9 cellular contexts compared by ENCODE assay signal in genomic region chr11:119567667-119568582, GRCh38.
A peak's percentile ranks its signal among the peaks of the same experiment; 100 is the strongest.
DNase-seq lines count a peak whose midpoint lies in the region; ATAC-seq, FAIRE-seq and TF ChIP-seq lines count a peak whose summit lies in the region.
"Had no signal": no experiment of that assay in that cellular context is flagged by ENCODE, and none has a peak within 500 bp of the region (broad histone marks: within the 10 kb centered on the region; RNA-seq: fewer than 3 reads in every experiment).

No MANE protein-coding gene starts in this region.

- POLR2A ChIA-PET in WTC11 (lab: Charles Lee) = no interaction called here

- H3K4me3 ChIP-seq in ovary = no peak overlapping the region
- H3K4me3 ChIP-seq: uterus had no signal

- H3K36me3 Mint-ChIP-seq in WTC11 (no peaks in the 10 kb centered on the region), mesothelial cell of epicardium (no peaks in the 10 kb centered on the region)

- TF ChIP-seq EP300 in ovary (IDR thresholded peaks at IDR 0.05) = no peak

- no peak for TF ChIP-seq CTCF in WTC11 (IDR thresholded peaks at IDR 0.05)
- no peak for TF ChIP-seq CTCF in mesothelial cell of epicardium (IDR thresholded peaks at IDR 0.05; ENCODE audit: unreplicated experiment)
- TF ChIP-seq CTCF in ovary (IDR thresholded peaks at IDR 0.05) = no peak

- intact Hi-C loops in ovary (cut with DNase I) = no loop called here

- 35 to 45% (median 36%) methylated on average over 9 of the region's 9 CpGs for WGBS in ovary, 3 donors

- no peaks in the 10 kb centered on the region for H3K36me3 ChIP-seq in ovary
- H3K36me3 ChIP-seq: uterus had no signal

- TF ChIP-seq POLR2A in ovary (IDR thresholded peaks at IDR 0.05) = no peak

- peaks cover 10% of the 10 kb centered on the region for H3K4me1 Mint-ChIP-seq in WTC11
- H3K4me1 Mint-ChIP-seq in mesothelial cell of epicardium = peaks cover 11% of the 10 kb centered on the region

- H3K4me1 ChIP-seq in ovary (ENCODE audit: insufficient read depth) = no peaks in the 10 kb centered on the region
- H3K4me1 ChIP-seq: uterus had no signal

- H3K27me3 ChIP-seq in ovary = no peaks in the 10 kb centered on the region
- H3K27me3 ChIP-seq: uterus had no signal

- H3K27ac ChIP-seq in ovary = no peak overlapping the region
- H3K27ac ChIP-seq: uterus had no signal

- ATAC-seq in HG03460 (IDR thresholded peaks at IDR 0.05; ENCODE audit: unreplicated experiment) = peak; percentile 54
- no peak; the same call in 1 of the 2 replicates for ATAC-seq in WTC11

- CTCF ChIA-PET in WTC11 (lab: Charles Lee) = interaction anchor here (0.7 to 1.5 kb wide), 5 partner anchors 34 to 105 kb away, joined by 3 to 6 read pairs (median 3); no protein-coding TSS in a partner anchor

- DNase-seq in GM18507 (ENCODE audit: extremely low spot score, insufficient read length, low read depth) (no peak), WTC11 (ENCODE audit: low spot score) (no peak), left kidney (ENCODE audit: low read depth, low spot score) (peak; percentile 60), SIG-M5 treated with dmso at 0.1 percent for 504 hours (lab: John Stamatoyannopoulos, UW; ENCODE audit: unreplicated experiment) (no peak), mesothelial cell of epicardium (ENCODE audit: low spot score in 2 of 2, unreplicated experiment in 2 of 2) (no peak), ovary (no peak), GDM1 (lab: John Stamatoyannopoulos, UW) (no peak)

- no peaks in the 10 kb centered on the region for H3K9me3 ChIP-seq in ovary
- H3K9me3 ChIP-seq: uterus had no signal

- H3K27ac Mint-ChIP-seq in WTC11 (no peak overlapping the region), mesothelial cell of epicardium (no peak overlapping the region)

- FAIRE-seq in GM18507 (lab: Jason Lieb, UNC) = peak; percentile 79

- H3K9me3 Mint-ChIP-seq in WTC11 = peaks cover 8% of the 10 kb centered on the region
- H3K9me3 Mint-ChIP-seq in mesothelial cell of epicardium = peaks cover 26% of the 10 kb centered on the region

- H3K27me3 Mint-ChIP-seq in WTC11 (ENCODE audit: low read depth) (peaks cover 16% of the 10 kb centered on the region), mesothelial cell of epicardium (ENCODE audit: low read depth) (peaks cover under 1% of the 10 kb centered on the region)

- no peak overlapping the region for H3K4me3 Mint-ChIP-seq in WTC11
- no peak overlapping the region for H3K4me3 Mint-ChIP-seq in mesothelial cell of epicardium

TF ChIP-seq in WTC11, 78 proteins besides CTCF, POLR2A, EP300 and RAD21:
- 0 out of 2 replicates have a peak, but pooled peaks have one; percentile 39 for TF ChIP-seq NFE2L1 (CRISPR knock-in tag; IDR thresholded peaks at IDR 0.05)
- no peak for TF ChIP-seq SP1 (CRISPR knock-in tag; conservative IDR thresholded peaks at IDR 0.05)
- TF ChIP-seq, protein P1, sequence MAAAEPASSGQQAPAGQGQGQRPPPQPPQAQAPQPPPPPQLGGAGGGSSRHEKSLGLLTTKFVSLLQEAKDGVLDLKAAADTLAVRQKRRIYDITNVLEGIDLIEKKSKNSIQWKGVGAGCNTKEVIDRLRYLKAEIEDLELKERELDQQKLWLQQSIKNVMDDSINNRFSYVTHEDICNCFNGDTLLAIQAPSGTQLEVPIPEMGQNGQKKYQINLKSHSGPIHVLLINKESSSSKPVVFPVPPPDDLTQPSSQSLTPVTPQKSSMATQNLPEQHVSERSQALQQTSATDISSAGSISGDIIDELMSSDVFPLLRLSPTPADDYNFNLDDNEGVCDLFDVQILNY (CRISPR knock-in tag; IDR thresholded peaks at IDR 0.05) = no peak
TF ChIP-seq in WTC11: peak in this region for 1.
